Comparison of ENCODE assay signal across 11 cellular contexts in genomic region chr22:46775789-46776485, GRCh38. TPM values are rescaled to one million over a fixed set of nuclear protein-coding genes. Genes with fewer than 3 reads are reported as not detected.
DNase-seq lines count a peak whose midpoint lies in the region; ATAC-seq and TF ChIP-seq lines count a peak whose summit lies in the region.
"Had no signal": no experiment of that assay in that cellular context is flagged by ENCODE, and none has a peak within 500 bp of the region (broad histone marks: within the 10 kb centered on the region; RNA-seq: fewer than 3 reads in every experiment).

No MANE protein-coding gene starts in this region.

- H4K20me1 ChIP-seq in OCI-LY7 (ENCODE audit: insufficient read depth, low read length), result peaks cover 4% of the 10 kb centered on the region; the same call in 1 of the 2 replicates

- H3K27ac ChIP-seq in OCI-LY7 (ENCODE audit: low read depth, low read length, poor library complexity, severe bottlenecking), result peak overlapping the region; percentile 96
- peak overlapping the region in 38 of 59 donors; percentile 9 to 87 (median 64) for H3K27ac ChIP-seq in dorsolateral prefrontal cortex
- H3K27ac ChIP-seq in neutrophil, result peak overlapping the region; percentile 98

- no peak overlapping the region for H2AFZ ChIP-seq in OCI-LY7 (ENCODE audit: low read length)

- H3K4me3 Mint-ChIP-seq in T-helper 1 cell treated with Interleukin-12 subunit alpha and Interleukin-12 subunit beta and Interleukin-4 antibody, amounts not matched to agents 30 μg/mL and 1 μg/mL, for 36 hours, result peak overlapping the region; percentile 76
- no peak overlapping the region for H3K4me3 Mint-ChIP-seq in HFFc6

- intact Hi-C loops in OCI-LY7 (cut with micrococcal nuclease; ENCODE audit: unreplicated experiment) (loop anchor here (10.0 kb wide), 1 partner anchor 1001 kb away; no protein-coding TSS in a partner anchor), dorsolateral prefrontal cortex (cut with DNase I) (no loop called here)

- H3K36me3 ChIP-seq in OCI-LY7 (ENCODE audit: insufficient read depth, low read length), result peaks cover 10% of the 10 kb centered on the region
- no peaks in the 10 kb centered on the region for H3K36me3 ChIP-seq in neutrophil
- H3K36me3 ChIP-seq: upper lobe of left lung had no signal

- BruUV-seq in OCI-LY7 (replicated peaks; lab: Mats Ljungman, UMichigan), result no TSS peak

- peaks cover 54% of the 10 kb centered on the region for H3K4me1 Mint-ChIP-seq in T-helper 1 cell treated with Interleukin-12 subunit alpha and Interleukin-12 subunit beta and Interleukin-4 antibody, amounts not matched to agents 30 μg/mL and 1 μg/mL, for 36 hours (ENCODE audit: low read depth)
- peaks cover 21% of the 10 kb centered on the region for H3K4me1 Mint-ChIP-seq in HFFc6 (ENCODE audit: low read depth)

- ATAC-seq in GM19023 (IDR thresholded peaks at IDR 0.05; ENCODE audit: unreplicated experiment), result no peak

- no peaks in the 10 kb centered on the region for H3K27me3 Mint-ChIP-seq in T-helper 1 cell treated with Interleukin-12 subunit alpha and Interleukin-12 subunit beta and Interleukin-4 antibody, amounts not matched to agents 30 μg/mL and 1 μg/mL, for 36 hours (ENCODE audit: low read depth)
- H3K27me3 Mint-ChIP-seq in HFFc6 (ENCODE audit: insufficient read depth), result peaks cover 2% of the 10 kb centered on the region; the same call in 1 of the 2 replicates

- H3K27me3 ChIP-seq in dorsolateral prefrontal cortex (no peaks in the 10 kb centered on the region), neutrophil (no peaks in the 10 kb centered on the region)
- H3K27me3 ChIP-seq: upper lobe of left lung had no signal

- H3K79me2 ChIP-seq in OCI-LY7 (ENCODE audit: insufficient read depth, low read depth, low read length), result peaks cover 65% of the 10 kb centered on the region

- H3K4me3 ChIP-seq in OCI-LY7 (ENCODE audit: low read depth, low read length, poor library complexity, severe bottlenecking) (peak overlapping the region; percentile 64), dorsolateral prefrontal cortex (no peak overlapping the region), neutrophil (ENCODE audit: low read depth in 1 of 2, low read length in 1 of 2) (no peak overlapping the region)
- H3K4me3 ChIP-seq: upper lobe of left lung had no signal

- H3K9me3 ChIP-seq in OCI-LY7 (ENCODE audit: low read length) (no peaks in the 10 kb centered on the region), neutrophil (no peaks in the 10 kb centered on the region)
- H3K9me3 ChIP-seq: upper lobe of left lung had no signal

- peak overlapping the region; percentile 94 for H3K4me2 ChIP-seq in OCI-LY7 (ENCODE audit: low read length)

- peaks cover 4% of the 10 kb centered on the region for H3K36me3 Mint-ChIP-seq in T-helper 1 cell treated with Interleukin-12 subunit alpha and Interleukin-12 subunit beta and Interleukin-4 antibody, amounts not matched to agents 30 μg/mL and 1 μg/mL, for 36 hours (ENCODE audit: low read depth)
- H3K36me3 Mint-ChIP-seq in HFFc6 (ENCODE audit: low read depth), result no peaks in the 10 kb centered on the region

- TF ChIP-seq CTCF in OCI-LY7 (conservative IDR thresholded peaks at IDR 0.05; ENCODE audit: low read length) (no peak), dorsolateral prefrontal cortex (IDR thresholded peaks at IDR 0.05 in 54 of 56, conservative IDR thresholded peaks at IDR 0.05 in 2 of 56; ENCODE audit: low read depth in 1 of 56, partially characterized antibody in 56 of 56) (no peak), neutrophil (IDR thresholded peaks at IDR 0.05) (no peak), HFFc6 (IDR thresholded peaks at IDR 0.05) (no peak)

- POLR2A ChIA-PET in OCI-LY7 (lab: Charles Lee), result interaction anchor here (1.0 to 1.3 kb wide), 2 partner anchors 13 to 213 kb away, joined by 3 to 7 read pairs; partner anchors contain the start of gene TBC1D22A

- peaks cover 61% of the 10 kb centered on the region for H3K4me1 ChIP-seq in OCI-LY7 (ENCODE audit: insufficient read depth, low read length, poor library complexity, severe bottlenecking)
- H3K4me1 ChIP-seq in neutrophil (ENCODE audit: control insufficient read depth in 1 of 2, insufficient read depth in 1 of 2, low read depth in 1 of 2, low read length in 1 of 2), result peaks cover 52 to 53% of the 10 kb centered on the region in 2 experiments

- CTCF ChIA-PET in OCI-LY7 (lab: Charles Lee; ENCODE audit: unreplicated experiment), result interaction anchor here (1.0 to 2.1 kb wide), 2 partner anchors 17 to 26 kb away, joined by 5 to 19 read pairs; no protein-coding TSS in a partner anchor

- DNase-seq in T-helper 1 cell (no peak), OCI-LY7 (ENCODE audit: low spot score) (no peak), dorsolateral prefrontal cortex (peak in 1 of 10 donors; percentile 11), NCI-H446 (lab: John Stamatoyannopoulos, UW) (no peak), HFFc6 (no peak)
- DNase-seq: Kasumi-1; stimulated activated CD4-positive, alpha-beta T cell treated with anti-CD3 and anti-CD28 coated beads, Interleukin-4, amount 100 ng/mL, for 24 hours had no signal

- no peaks in the 10 kb centered on the region for H3K9me3 Mint-ChIP-seq in T-helper 1 cell treated with Interleukin-12 subunit alpha and Interleukin-12 subunit beta and Interleukin-4 antibody, amounts not matched to agents 30 μg/mL and 1 μg/mL, for 36 hours
- H3K9me3 Mint-ChIP-seq in HFFc6, result no peaks in the 10 kb centered on the region

- peak overlapping the region; percentile 85 for H3K27ac Mint-ChIP-seq in T-helper 1 cell treated with Interleukin-12 subunit alpha and Interleukin-12 subunit beta and Interleukin-4 antibody, amounts not matched to agents 30 μg/mL and 1 μg/mL, for 36 hours
- no peak overlapping the region for H3K27ac Mint-ChIP-seq in HFFc6

- H3K9me2 ChIP-seq in OCI-LY7 (ENCODE audit: insufficient read depth, low read length), result no peaks in the 10 kb centered on the region

RNA-seq across cellular contexts. Expression of gene TBC1D22A, which starts 13.5 kb away (rescaled TPM):
- 15.0 and 22.3 TPM in 2 replicates for total RNA-seq in OCI-LY7 (2014; rRNA removed; shearing (Covaris generic))
- total RNA-seq in OCI-LY7 (2022) (43.2 and 43.9 TPM in 2 replicates), dorsolateral prefrontal cortex (10 to 100 TPM; 20.0 to 36.0 (median 27.2) TPM)
- 10 to 100 TPM; 20.4 to 24.1 (median 22.2) TPM for total RNA-seq in HFFc6 (2021; fragmentation: NEBNext Ultra II Directional; extraction: Animal tissue kit (Norgen Biotek cat#: 25700))

RNA-seq across cellular contexts. Expression of gene CERK, which starts 37.9 kb away (rescaled TPM):
- 47.9 and 48.1 TPM in 2 replicates for total RNA-seq in OCI-LY7 (2014; rRNA removed; shearing (Covaris generic))
- total RNA-seq in OCI-LY7 (2022) (34.6 and 36.6 TPM in 2 replicates), dorsolateral prefrontal cortex (10 to 100 TPM; 24.8 to 72.6 (median 52.4) TPM)
- total RNA-seq in HFFc6 (2021; fragmentation: NEBNext Ultra II Directional; extraction: Animal tissue kit (Norgen Biotek cat#: 25700)), result 10 to 100 TPM; 49.1 to 54.8 (median 52.0) TPM
